In the genomic region with DNA sequence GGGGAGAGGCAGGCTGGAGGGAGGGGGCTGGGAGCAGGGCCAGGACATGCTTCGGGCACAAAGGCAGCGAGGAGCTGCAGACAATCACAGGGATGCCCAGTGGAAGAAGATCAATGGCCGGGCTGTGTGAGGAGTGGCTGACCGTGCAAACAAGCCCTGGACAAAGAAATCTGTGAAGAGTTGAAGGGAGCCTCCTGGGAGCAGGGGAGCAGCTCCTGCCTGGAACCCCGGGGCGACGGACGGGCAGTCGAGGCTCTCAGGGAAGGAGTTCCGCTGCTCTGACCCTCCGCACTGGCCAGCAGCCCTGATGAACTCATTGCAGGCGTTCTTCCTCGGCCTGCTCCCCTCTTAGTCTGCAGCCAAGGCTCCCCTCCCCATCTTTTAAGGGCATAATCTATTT, we compare ENCODE assay signal across 24 cellular contexts.
"Had no signal": no experiment of that assay in that cellular context is flagged by ENCODE, and none has a peak within 500 bp of the region (broad histone marks: within the 10 kb centered on the region; RNA-seq: fewer than 3 reads in every experiment).

No MANE protein-coding gene starts in this region.

- H3K36me3 Mint-ChIP-seq: activated naive CD8-positive, alpha-beta T cell treated with anti-CD3 and anti-CD28 coated beads for 36 hours had no signal

- H3K4me3 ChIP-seq: esophagus squamous epithelium, gastroesophageal sphincter, heart left ventricle, spleen, thoracic aorta, upper lobe of left lung had no signal

- H3K27me3 ChIP-seq: upper lobe of left lung had no signal

- H3K27ac ChIP-seq: esophagus squamous epithelium, gastroesophageal sphincter, heart left ventricle, spleen, thoracic aorta, upper lobe of left lung had no signal

- ATAC-seq: activated CD4-positive, CD25-positive, alpha-beta regulatory T cell treated with anti-CD3 and anti-CD28 coated beads, Interleukin-2, amount 50 U/mL, for 24 hours; activated CD8-positive, alpha-beta T cell treated with anti-CD3 and anti-CD28 coated beads, Interleukin-2, amount 10 ng/mL, durations not matched to agents 7 days and 5 days; gastroesophageal sphincter; heart left ventricle; left cardiac atrium had no signal

- DNase-seq: activated CD4-positive, alpha-beta T cell treated with anti-CD3 and anti-CD28 coated beads, Interleukin-2, amount 10 ng/mL, durations not matched to agents 24 days and 14 days; activated CD8-positive, alpha-beta T cell treated with anti-CD3 and anti-CD28 coated beads, Interleukin-2, amount 10 ng/mL, durations not matched to agents 7 days and 5 days; activated gamma-delta T cell; activated naive CD8-positive, alpha-beta T cell treated with anti-CD3 and anti-CD28 coated beads for 36 hours; amygdala; cortex of kidney; esophagus squamous epithelium; left cardiac atrium; nephron progenitor cell; occipital lobe; retina; SK-N-SH; spleen; stimulated activated CD4-positive, alpha-beta T cell treated with anti-CD3 and anti-CD28 coated beads, Interleukin-4, amount 100 ng/mL, for 24 hours; stimulated activated naive CD4-positive, alpha-beta T cell treated with Interleukin-2 at 50 U/mL for 16 hours had no signal

- H3K9ac ChIP-seq: SK-N-SH had no signal

- H3K9me3 ChIP-seq: esophagus squamous epithelium, gastroesophageal sphincter, SK-N-SH, thoracic aorta had no signal

- H3K27ac Mint-ChIP-seq: activated CD4-positive, alpha-beta T cell treated with anti-CD3 and anti-CD28 coated beads, Interleukin-2, amount 10 ng/mL, durations not matched to agents 24 days and 14 days; activated CD8-positive, alpha-beta T cell treated with anti-CD3 and anti-CD28 coated beads, Interleukin-2, amount 10 ng/mL, durations not matched to agents 7 days and 5 days; activated naive CD8-positive, alpha-beta T cell treated with anti-CD3 and anti-CD28 coated beads for 36 hours; endodermal cell; memory B cell; progenitor cell of endocrine pancreas had no signal

- H3K9me3 Mint-ChIP-seq: activated CD4-positive, alpha-beta T cell treated with anti-CD3 and anti-CD28 coated beads, Interleukin-2, amount 10 ng/mL, durations not matched to agents 24 days and 14 days; activated naive CD8-positive, alpha-beta T cell treated with anti-CD3 and anti-CD28 coated beads for 36 hours; nephron progenitor cell had no signal

- H3K4me3 Mint-ChIP-seq: activated CD4-positive, alpha-beta T cell treated with anti-CD3 and anti-CD28 coated beads, Interleukin-2, amount 10 ng/mL, durations not matched to agents 24 days and 14 days; activated CD8-positive, alpha-beta T cell treated with anti-CD3 and anti-CD28 coated beads, Interleukin-2, amount 10 ng/mL, durations not matched to agents 7 days and 5 days; activated naive CD8-positive, alpha-beta T cell treated with anti-CD3 and anti-CD28 coated beads for 36 hours; endodermal cell; memory B cell; nephron progenitor cell had no signal

- FAIRE-seq: islet of Langerhans had no signal

- H3K36me3 ChIP-seq: esophagus squamous epithelium, gastroesophageal sphincter, heart left ventricle, spleen, thoracic aorta, upper lobe of left lung had no signal

- H3K4me1 Mint-ChIP-seq: activated CD4-positive, alpha-beta T cell treated with anti-CD3 and anti-CD28 coated beads, Interleukin-2, amount 10 ng/mL, durations not matched to agents 24 days and 14 days; memory B cell had no signal

- H3K4me1 ChIP-seq: gastroesophageal sphincter, heart left ventricle, upper lobe of left lung had no signal
